In genomic region chr1:25711555-25712298, GRCh38 we compare ENCODE assay signal across 8 cellular contexts.
DNase-seq lines count a peak whose midpoint lies in the region; ATAC-seq and TF ChIP-seq lines count a peak whose summit lies in the region.

No MANE protein-coding gene starts in this region.

- no peaks in the 10 kb centered on the region for H3K36me3 ChIP-seq in Peyer's patch

- no peaks in the 10 kb centered on the region for H3K9me3 ChIP-seq in Peyer's patch

- DNase-seq in Peyer's patch: peak in 2 of 3 donors; percentile 57 to 72
- peak; percentile 45 for DNase-seq in activated T-cell treated with anti-CD3 and anti-CD28 coated beads, Interleukin-2, amount 50 U/mL, for 4 hours
- DNase-seq in iris pigment epithelial cell (ENCODE audit: low read depth): peak; percentile 75
- peak; percentile 5 for DNase-seq in stimulated activated naive B cell treated with anti-CD40 and anti-IgM and Interleukin-4, amounts not matched to agents 10 μg/mL and 1 μg/mL and 100 μg/mL, for 72 hours
- DNase-seq in NCI-H187 treated with DMSO at 0.1 percent for 48 hours (lab: John Stamatoyannopoulos, UW): no peak
- DNase-seq in GM19238 (ENCODE audit: insufficient read length, low spot score): no peak
- DNase-seq in NCI-H82 treated with DMSO at 0.1 percent for 48 hours (lab: John Stamatoyannopoulos, UW; ENCODE audit: unreplicated experiment): no peak

- no peak overlapping the region for H3K4me3 ChIP-seq in Peyer's patch

- H3K9me3 Mint-ChIP-seq in activated T-cell treated with anti-CD3 and anti-CD28 coated beads, Interleukin-2, amount 50 U/mL, for 4 hours: no peaks in the 10 kb centered on the region
- H3K9me3 Mint-ChIP-seq in stimulated activated naive B cell treated with anti-CD40 and anti-IgM and Interleukin-4, amounts not matched to agents 10 μg/mL and 1 μg/mL and 100 μg/mL, for 72 hours: no peaks in the 10 kb centered on the region

- H3K4me3 Mint-ChIP-seq in activated T-cell treated with anti-CD3 and anti-CD28 coated beads, Interleukin-2, amount 50 U/mL, for 4 hours: peak overlapping the region; percentile 24
- H3K4me3 Mint-ChIP-seq in stimulated activated naive B cell treated with anti-CD40 and anti-IgM and Interleukin-4, amounts not matched to agents 10 μg/mL and 1 μg/mL and 100 μg/mL, for 72 hours: no peak overlapping the region

- H3K27ac Mint-ChIP-seq in stimulated activated naive B cell treated with anti-CD40 and anti-IgM and Interleukin-4, amounts not matched to agents 10 μg/mL and 1 μg/mL and 100 μg/mL, for 72 hours: peak overlapping the region; percentile 63

- ATAC-seq in activated T-cell treated with anti-CD3 and anti-CD28 coated beads, Interleukin-2, amount 50 U/mL, for 4 hours: peak; percentile 85 to 90
- peak; percentile 94 to 96 for ATAC-seq in stimulated activated naive B cell treated with anti-CD40 and anti-IgM and Interleukin-4, amounts not matched to agents 10 μg/mL and 1 μg/mL and 100 μg/mL, for 72 hours (replicated peaks)
- no peak for ATAC-seq in HG03442 (IDR thresholded peaks at IDR 0.05; ENCODE audit: unreplicated experiment)

- peak overlapping the region in 2 of 4 donors; percentile 1 for H3K27ac ChIP-seq in Peyer's patch

- no peak for TF ChIP-seq CTCF in Peyer's patch (IDR thresholded peaks at IDR 0.05)

- H3K27me3 ChIP-seq in Peyer's patch: no peaks in the 10 kb centered on the region

- H3K27me3 Mint-ChIP-seq in activated T-cell treated with anti-CD3 and anti-CD28 coated beads, Interleukin-2, amount 50 U/mL, for 4 hours (ENCODE audit: low read depth): no peaks in the 10 kb centered on the region
- H3K27me3 Mint-ChIP-seq in stimulated activated naive B cell treated with anti-CD40 and anti-IgM and Interleukin-4, amounts not matched to agents 10 μg/mL and 1 μg/mL and 100 μg/mL, for 72 hours: no peaks in the 10 kb centered on the region

- H3K36me3 Mint-ChIP-seq in activated T-cell treated with anti-CD3 and anti-CD28 coated beads, Interleukin-2, amount 50 U/mL, for 4 hours (ENCODE audit: insufficient read depth): no peaks in the 10 kb centered on the region
- no peaks in the 10 kb centered on the region for H3K36me3 Mint-ChIP-seq in stimulated activated naive B cell treated with anti-CD40 and anti-IgM and Interleukin-4, amounts not matched to agents 10 μg/mL and 1 μg/mL and 100 μg/mL, for 72 hours

- peaks cover 0 to 18% (median 2%) of the 10 kb centered on the region in 4 donors for H3K4me1 ChIP-seq in Peyer's patch

- TF ChIP-seq POLR2A in Peyer's patch (IDR thresholded peaks at IDR 0.05): no peak

- H3K4me1 Mint-ChIP-seq in activated T-cell treated with anti-CD3 and anti-CD28 coated beads, Interleukin-2, amount 50 U/mL, for 4 hours (ENCODE audit: low read depth): peaks cover 59% of the 10 kb centered on the region
- peaks cover 13 to 19% of the 10 kb centered on the region in 2 donors for H3K4me1 Mint-ChIP-seq in stimulated activated naive B cell treated with anti-CD40 and anti-IgM and Interleukin-4, amounts not matched to agents 10 μg/mL and 1 μg/mL and 100 μg/mL, for 72 hours

Comparison
In these comparisons a context has a peak if more than half of its experiments do, and no peak if none do; other contexts are left out.
1. DNase-seq: peak in Peyer's patch (2 of 3), activated T-cell treated with anti-CD3 and anti-CD28 coated beads, Interleukin-2, amount 50 U/mL, for 4 hours (single experiment), iris pigment epithelial cell (single experiment) and stimulated activated naive B cell treated with anti-CD40 and anti-IgM and Interleukin-4, amounts not matched to agents 10 μg/mL and 1 μg/mL and 100 μg/mL, for 72 hours (single experiment); none in NCI-H187 treated with DMSO at 0.1 percent for 48 hours (single experiment), GM19238 (single experiment) and NCI-H82 treated with DMSO at 0.1 percent for 48 hours (single experiment).